In genomic region chr10:89001428-89002072, GRCh38 we compare ENCODE assay signal across 2 cellular contexts.
A peak's percentile ranks its signal among the peaks of the same experiment; 100 is the strongest.
TF ChIP-seq lines count a peak whose summit lies in the region.

No MANE protein-coding gene starts in this region.

TF ChIP-seq in liver, 16 proteins besides CTCF, POLR2A, EP300 and RAD21:
- TF ChIP-seq, protein P1, sequence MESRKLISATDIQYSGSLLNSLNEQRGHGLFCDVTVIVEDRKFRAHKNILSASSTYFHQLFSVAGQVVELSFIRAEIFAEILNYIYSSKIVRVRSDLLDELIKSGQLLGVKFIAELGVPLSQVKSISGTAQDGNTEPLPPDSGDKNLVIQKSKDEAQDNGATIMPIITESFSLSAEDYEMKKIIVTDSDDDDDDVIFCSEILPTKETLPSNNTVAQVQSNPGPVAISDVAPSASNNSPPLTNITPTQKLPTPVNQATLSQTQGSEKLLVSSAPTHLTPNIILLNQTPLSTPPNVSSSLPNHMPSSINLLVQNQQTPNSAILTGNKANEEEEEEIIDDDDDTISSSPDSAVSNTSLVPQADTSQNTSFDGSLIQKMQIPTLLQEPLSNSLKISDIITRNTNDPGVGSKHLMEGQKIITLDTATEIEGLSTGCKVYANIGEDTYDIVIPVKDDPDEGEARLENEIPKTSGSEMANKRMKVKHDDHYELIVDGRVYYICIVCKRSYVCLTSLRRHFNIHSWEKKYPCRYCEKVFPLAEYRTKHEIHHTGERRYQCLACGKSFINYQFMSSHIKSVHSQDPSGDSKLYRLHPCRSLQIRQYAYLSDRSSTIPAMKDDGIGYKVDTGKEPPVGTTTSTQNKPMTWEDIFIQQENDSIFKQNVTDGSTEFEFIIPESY (IDR thresholded peaks at IDR 0.05): no peak
- peak; percentile 31 for TF ChIP-seq NR2F2 (IDR thresholded peaks at IDR 0.05)

TF ChIP-seq in HepG2, 621 proteins besides CTCF, POLR2A, EP300 and RAD21:
- no peak for TF ChIP-seq SP140L (CRISPR knock-in tag; IDR thresholded peaks at IDR 0.05; ENCODE audit: borderline replicate concordance)
- no peak for TF ChIP-seq SOX6 (IDR thresholded peaks at IDR 0.05)
- no peak for TF ChIP-seq SOX6 (CRISPR knock-in tag; IDR thresholded peaks at IDR 0.05)
- no peak for TF ChIP-seq ATM (IDR thresholded peaks at IDR 0.05; ENCODE audit: borderline replicate concordance)
- no peak for TF ChIP-seq ZNF496 (CRISPR knock-in tag; IDR thresholded peaks at IDR 0.05; ENCODE audit: insufficient replicate concordance)
- TF ChIP-seq NR1H2 (CRISPR knock-in tag; IDR thresholded peaks at IDR 0.05; ENCODE audit: borderline replicate concordance, low read depth): no peak
- no peak for TF ChIP-seq TBP (CRISPR knock-in tag; IDR thresholded peaks at IDR 0.05)
- TF ChIP-seq, protein P2, sequence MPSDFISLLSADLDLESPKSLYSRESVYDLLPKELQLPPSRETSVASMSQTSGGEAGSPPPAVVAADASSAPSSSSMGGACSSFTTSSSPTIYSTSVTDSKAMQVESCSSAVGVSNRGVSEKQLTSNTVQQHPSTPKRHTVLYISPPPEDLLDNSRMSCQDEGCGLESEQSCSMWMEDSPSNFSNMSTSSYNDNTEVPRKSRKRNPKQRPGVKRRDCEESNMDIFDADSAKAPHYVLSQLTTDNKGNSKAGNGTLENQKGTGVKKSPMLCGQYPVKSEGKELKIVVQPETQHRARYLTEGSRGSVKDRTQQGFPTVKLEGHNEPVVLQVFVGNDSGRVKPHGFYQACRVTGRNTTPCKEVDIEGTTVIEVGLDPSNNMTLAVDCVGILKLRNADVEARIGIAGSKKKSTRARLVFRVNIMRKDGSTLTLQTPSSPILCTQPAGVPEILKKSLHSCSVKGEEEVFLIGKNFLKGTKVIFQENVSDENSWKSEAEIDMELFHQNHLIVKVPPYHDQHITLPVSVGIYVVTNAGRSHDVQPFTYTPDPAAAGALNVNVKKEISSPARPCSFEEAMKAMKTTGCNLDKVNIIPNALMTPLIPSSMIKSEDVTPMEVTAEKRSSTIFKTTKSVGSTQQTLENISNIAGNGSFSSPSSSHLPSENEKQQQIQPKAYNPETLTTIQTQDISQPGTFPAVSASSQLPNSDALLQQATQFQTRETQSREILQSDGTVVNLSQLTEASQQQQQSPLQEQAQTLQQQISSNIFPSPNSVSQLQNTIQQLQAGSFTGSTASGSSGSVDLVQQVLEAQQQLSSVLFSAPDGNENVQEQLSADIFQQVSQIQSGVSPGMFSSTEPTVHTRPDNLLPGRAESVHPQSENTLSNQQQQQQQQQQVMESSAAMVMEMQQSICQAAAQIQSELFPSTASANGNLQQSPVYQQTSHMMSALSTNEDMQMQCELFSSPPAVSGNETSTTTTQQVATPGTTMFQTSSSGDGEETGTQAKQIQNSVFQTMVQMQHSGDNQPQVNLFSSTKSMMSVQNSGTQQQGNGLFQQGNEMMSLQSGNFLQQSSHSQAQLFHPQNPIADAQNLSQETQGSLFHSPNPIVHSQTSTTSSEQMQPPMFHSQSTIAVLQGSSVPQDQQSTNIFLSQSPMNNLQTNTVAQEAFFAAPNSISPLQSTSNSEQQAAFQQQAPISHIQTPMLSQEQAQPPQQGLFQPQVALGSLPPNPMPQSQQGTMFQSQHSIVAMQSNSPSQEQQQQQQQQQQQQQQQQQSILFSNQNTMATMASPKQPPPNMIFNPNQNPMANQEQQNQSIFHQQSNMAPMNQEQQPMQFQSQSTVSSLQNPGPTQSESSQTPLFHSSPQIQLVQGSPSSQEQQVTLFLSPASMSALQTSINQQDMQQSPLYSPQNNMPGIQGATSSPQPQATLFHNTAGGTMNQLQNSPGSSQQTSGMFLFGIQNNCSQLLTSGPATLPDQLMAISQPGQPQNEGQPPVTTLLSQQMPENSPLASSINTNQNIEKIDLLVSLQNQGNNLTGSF (CRISPR knock-in tag; IDR thresholded peaks at IDR 0.05): no peak
- TF ChIP-seq SRF (IDR thresholded peaks at IDR 0.05; ENCODE audit: low read depth, low read length): no peak
- no peak for TF ChIP-seq NFRKB (IDR thresholded peaks at IDR 0.05)
- TF ChIP-seq, protein P3, sequence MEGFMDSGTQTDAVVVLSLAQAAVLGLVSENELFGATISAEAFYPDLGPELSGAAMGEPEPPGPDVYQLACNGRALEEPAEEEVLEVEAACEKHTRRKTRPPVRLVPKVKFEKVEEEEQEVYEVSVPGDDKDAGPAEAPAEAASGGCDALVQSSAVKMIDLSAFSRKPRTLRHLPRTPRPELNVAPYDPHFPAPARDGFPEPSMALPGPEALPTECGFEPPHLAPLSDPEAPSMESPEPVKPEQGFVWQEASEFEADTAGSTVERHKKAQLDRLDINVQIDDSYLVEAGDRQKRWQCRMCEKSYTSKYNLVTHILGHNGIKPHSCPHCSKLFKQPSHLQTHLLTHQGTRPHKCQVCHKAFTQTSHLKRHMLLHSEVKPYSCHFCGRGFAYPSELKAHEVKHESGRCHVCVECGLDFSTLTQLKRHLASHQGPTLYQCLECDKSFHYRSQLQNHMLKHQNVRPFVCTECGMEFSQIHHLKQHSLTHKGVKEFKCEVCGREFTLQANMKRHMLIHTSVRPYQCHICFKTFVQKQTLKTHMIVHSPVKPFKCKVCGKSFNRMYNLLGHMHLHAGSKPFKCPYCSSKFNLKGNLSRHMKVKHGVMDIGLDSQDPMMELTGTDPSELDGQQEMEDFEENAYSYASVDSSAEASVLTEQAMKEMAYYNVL (CRISPR knock-in tag; IDR thresholded peaks at IDR 0.05; ENCODE audit: borderline replicate concordance): no peak
